8 cellular contexts compared by ENCODE assay signal in the genomic region with DNA sequence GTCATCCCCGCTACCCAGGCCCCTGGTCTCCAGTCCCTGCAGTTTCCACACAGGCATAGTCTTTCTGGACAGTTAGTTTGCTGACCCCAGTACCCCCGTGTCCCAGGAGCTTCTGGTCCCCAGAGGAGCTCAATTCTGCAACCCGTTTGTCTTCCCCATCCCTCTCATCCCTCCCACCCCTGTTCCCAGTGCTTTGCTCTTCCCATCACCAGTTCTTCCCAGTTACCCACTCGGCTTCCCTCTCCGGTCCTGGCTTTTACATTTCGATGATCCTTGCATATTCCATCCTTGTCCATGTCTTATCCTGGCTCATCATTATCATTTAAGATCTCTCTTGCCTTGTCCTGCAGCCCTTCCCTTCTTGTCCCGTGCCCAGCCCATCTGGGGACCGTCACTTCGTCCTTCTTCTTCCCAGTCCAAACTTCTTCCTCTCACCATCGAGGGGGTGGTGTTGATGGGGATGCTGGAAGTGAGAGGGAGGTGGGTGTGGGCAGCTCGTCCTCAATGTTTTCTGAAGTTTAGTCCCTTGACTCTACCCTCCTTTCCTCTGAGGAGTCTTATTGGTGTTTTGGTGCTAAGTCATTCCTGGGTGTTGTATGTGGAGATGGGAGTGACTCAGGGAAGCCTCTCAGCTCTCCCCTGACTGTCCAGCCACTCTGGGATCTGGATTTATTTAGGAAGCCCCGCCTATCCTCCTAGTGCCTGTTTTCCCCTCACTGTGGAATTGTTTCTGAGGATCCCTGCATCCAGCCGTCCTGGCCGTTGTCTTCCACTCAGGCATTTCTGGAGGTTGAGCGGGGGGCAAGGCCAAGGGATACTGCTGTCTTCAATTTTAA. TPM values are rescaled to one million over a fixed set of nuclear protein-coding genes. Genes with fewer than 3 reads are reported as not detected.
DNase-seq lines count a peak whose midpoint lies in the region; ATAC-seq, FAIRE-seq and TF ChIP-seq lines count a peak whose summit lies in the region.

No MANE protein-coding gene starts in this region.

- no peaks in the 10 kb centered on the region for H3K4me1 ChIP-seq in endocrine pancreas (ENCODE audit: control insufficient read depth, insufficient read depth, low read length)
- peaks cover 10% of the 10 kb centered on the region for H3K4me1 ChIP-seq in mucosa of stomach (ENCODE audit: control insufficient read depth, insufficient read depth, low read length)

- POLR2A ChIA-PET in RWPE1 (lab: Yijun Ruan, JAX; ENCODE audit: low non-redundant PET), result interaction anchor here (1.2 kb wide), 1 partner anchor 49 kb away, joined by 5 read pairs; no protein-coding TSS in a partner anchor

- no peak for TF ChIP-seq CTCF in RWPE1 (conservative IDR thresholded peaks at IDR 0.05; ENCODE audit: low read depth)
- no peak for TF ChIP-seq CTCF in D721Med (IDR thresholded peaks at IDR 0.05; ENCODE audit: insufficient read depth, missing control alignments)

- DNase-seq in RWPE1 (ENCODE audit: low spot score), result peak; percentile 55
- no peak for DNase-seq in HT-29 (ENCODE audit: low spot score)
- no peak for DNase-seq in D721Med (ENCODE audit: insufficient read length, low spot score)

- H3K4me3 ChIP-seq in endocrine pancreas (ENCODE audit: control insufficient read depth, insufficient read depth, low read length) (peak overlapping the region; percentile 87), mucosa of stomach (ENCODE audit: low read length) (peak overlapping the region; percentile 75)

- FAIRE-seq in D721Med (lab: Jason Lieb, UNC), result no peak

- H3K27ac ChIP-seq in RWPE1, result peak overlapping the region; percentile 79

- ATAC-seq in GM19455 (IDR thresholded peaks at IDR 0.05; ENCODE audit: unreplicated experiment), result peak; percentile 2
- no peak for ATAC-seq in HG02571 (IDR thresholded peaks at IDR 0.05; ENCODE audit: unreplicated experiment)
- ATAC-seq in GM18519 (IDR thresholded peaks at IDR 0.05; ENCODE audit: low FRiP score, unreplicated experiment), result no peak

- H3K27me3 ChIP-seq in endocrine pancreas (ENCODE audit: control insufficient read depth, insufficient read depth, low read length), result no peaks in the 10 kb centered on the region
- H3K27me3 ChIP-seq in mucosa of stomach (ENCODE audit: control insufficient read depth, insufficient read depth, low read length), result no peaks in the 10 kb centered on the region

- H3K9ac ChIP-seq in endocrine pancreas (ENCODE audit: control insufficient read depth, insufficient read depth, low read length) (peak overlapping the region; percentile 98), mucosa of stomach (ENCODE audit: low read length) (peak overlapping the region; percentile 85)

- H3K36me3 ChIP-seq in endocrine pancreas (ENCODE audit: control insufficient read depth, insufficient read depth, low read length), result no peaks in the 10 kb centered on the region
- no peaks in the 10 kb centered on the region for H3K36me3 ChIP-seq in mucosa of stomach (ENCODE audit: control insufficient read depth, insufficient read depth, low read length)

- CTCF ChIA-PET in RWPE1 (lab: Yijun Ruan, JAX), result interaction anchor here (0.6 to 1.5 kb wide), 3 partner anchors 64 to 1888 kb away, joined by 3 to 14 read pairs (median 3); no protein-coding TSS in a partner anchor

- no peaks in the 10 kb centered on the region for H3K9me3 ChIP-seq in endocrine pancreas (ENCODE audit: control insufficient read depth, low read length)
- no peaks in the 10 kb centered on the region for H3K9me3 ChIP-seq in mucosa of stomach (ENCODE audit: control insufficient read depth, low read length)

RNA-seq across cellular contexts. Expression of gene SNX29, which starts 0.9 kb away (rescaled TPM):
- 4.9 and 7.9 TPM in 2 replicates for total RNA-seq in HT-29 (2014; rRNA removed; shearing (Covaris generic))

RNA-seq across cellular contexts. Expression of gene TNFRSF17, which starts 12.4 kb away (rescaled TPM):
- total RNA-seq in HT-29 (2014; rRNA removed; shearing (Covaris generic)), result not detected in 2 replicates

RNA-seq across cellular contexts. Expression of gene NPIPB2, which starts 35.6 kb away (rescaled TPM):
- 0.60 and 1.1 TPM in 2 replicates for total RNA-seq in HT-29 (2014; rRNA removed; shearing (Covaris generic))
